2 cellular contexts compared by ENCODE assay signal in genomic region chr1:233815865-233816264, GRCh38.
TF ChIP-seq lines count a peak whose summit lies in the region.

No MANE protein-coding gene starts in this region.

TF ChIP-seq in SK-N-SH treated with all-trans-retinoic acid at 6 μM for 48 hours, 23 proteins besides CTCF, POLR2A, EP300 and RAD21 (continued from another document):
- no peak for TF ChIP-seq CSRNP3 (CRISPR knock-in tag; IDR thresholded peaks at IDR 0.05)
- no peak for TF ChIP-seq CSDC2 (CRISPR knock-in tag; IDR thresholded peaks at IDR 0.05)
- no peak for TF ChIP-seq GLIS3 (CRISPR knock-in tag; IDR thresholded peaks at IDR 0.05)
- TF ChIP-seq TOX (CRISPR knock-in tag; IDR thresholded peaks at IDR 0.05; ENCODE audit: borderline replicate concordance): no peak

TF ChIP-seq in H1, 55 proteins besides CTCF, POLR2A, EP300 and RAD21 (continued from another document):
- TF ChIP-seq KDM5A (IDR thresholded peaks at IDR 0.05; ENCODE audit: low read length): no peak
- no peak for TF ChIP-seq RBBP5 (IDR thresholded peaks at IDR 0.05; ENCODE audit: borderline replicate concordance, low read depth, low read length)
- TF ChIP-seq TBP (IDR thresholded peaks at IDR 0.05; ENCODE audit: low read depth, low read length): no peak
- no peak for TF ChIP-seq HDAC2 (IDR thresholded peaks at IDR 0.05; ENCODE audit: borderline replicate concordance in 1 of 2, low read depth in 2 of 2, low read length in 2 of 2)
- no peak for TF ChIP-seq GTF2F1 (IDR thresholded peaks at IDR 0.05; ENCODE audit: borderline replicate concordance, low read depth, low read length)
- TF ChIP-seq NANOG (IDR thresholded peaks at IDR 0.05; ENCODE audit: insufficient read depth, low read depth, low read length, poor library complexity, severe bottlenecking): no peak
- TF ChIP-seq E2F6 (IDR thresholded peaks at IDR 0.05): no peak
- no peak for TF ChIP-seq MAX (IDR thresholded peaks at IDR 0.05)
